ENCODE assay signal across 12 cellular contexts in the genomic region with DNA sequence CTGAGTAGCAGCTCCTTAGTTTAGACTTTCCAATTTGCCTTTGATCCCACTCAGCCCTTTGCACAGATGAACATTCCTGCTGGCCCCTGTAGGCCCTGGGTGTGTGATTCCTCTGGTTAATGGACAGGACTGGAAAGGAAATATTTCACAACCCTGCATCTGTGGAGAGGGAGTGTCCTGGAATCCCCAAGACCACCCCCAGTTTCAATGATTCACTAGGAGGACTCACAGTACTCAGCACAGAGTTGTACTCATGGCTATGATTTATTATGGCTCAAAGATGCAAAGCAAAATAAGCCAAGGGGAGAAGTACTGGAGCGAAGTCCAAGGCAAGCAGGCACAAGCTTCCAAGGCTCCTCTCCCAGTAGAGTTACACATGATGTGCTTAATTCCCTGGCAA. TPM values are rescaled to one million over a fixed set of nuclear protein-coding genes. Genes with fewer than 3 reads are reported as not detected.
A peak's percentile ranks its signal among the peaks of the same experiment; 100 is the strongest.
DNase-seq lines count a peak whose midpoint lies in the region; ATAC-seq, FAIRE-seq and TF ChIP-seq lines count a peak whose summit lies in the region.
"Had no signal": no experiment of that assay in that cellular context is flagged by ENCODE, and none has a peak within 500 bp of the region (broad histone marks: within the 10 kb centered on the region; RNA-seq: fewer than 3 reads in every experiment).

No MANE protein-coding gene starts in this region.

- no peak for TF ChIP-seq CTCF in BJ (IDR thresholded peaks at IDR 0.05; ENCODE audit: insufficient read depth, low read depth, low read length)
- no peak for TF ChIP-seq CTCF in fibroblast of villous mesenchyme (IDR thresholded peaks at IDR 0.05; ENCODE audit: insufficient read depth, low read depth, low read length)
- no peak for TF ChIP-seq CTCF in pancreas (IDR thresholded peaks at IDR 0.05)

- no peaks in the 10 kb centered on the region for H3K36me3 ChIP-seq in BJ (ENCODE audit: control insufficient read depth, insufficient read depth, low read length)
- H3K36me3 ChIP-seq in pancreas: no peaks in the 10 kb centered on the region
- H3K36me3 ChIP-seq in HAP-1 (replicated peaks): no peaks in the 10 kb centered on the region

- CTCF ChIA-PET in BJ (lab: Yijun Ruan, JAX): interaction anchor here (0.7 to 1.6 kb wide), 4 partner anchors 29 to 78 kb away, joined by 3 to 4 read pairs (median 3); no protein-coding TSS in a partner anchor

- H3K4me3 ChIP-seq in BJ (ENCODE audit: low read depth, low read length): no peak overlapping the region
- H3K4me3 ChIP-seq in fibroblast of villous mesenchyme (ENCODE audit: low read depth, low read length): no peak overlapping the region
- H3K4me3 ChIP-seq in pancreas: no peak overlapping the region
- no peak overlapping the region for H3K4me3 ChIP-seq in HAP-1

- POLR2A ChIA-PET in BJ (lab: Charles Lee): interaction anchor here (1.1 kb wide), 1 partner anchor 46 kb away, joined by 3 read pairs; no protein-coding TSS in a partner anchor

- no peak for FAIRE-seq in pancreas (lab: Jason Lieb, UNC)

- WGBS in pancreas, 2 donors: 37 to 50% methylated on average over 1 of the region's 1 CpG

- peak; percentile 70 for ATAC-seq in SK-N-SH treated with all-trans-retinoic acid at 6 μM for 48 hours
- ATAC-seq in pancreas: peak; percentile 64 to 78 (median 76)
- ATAC-seq in HG03159 (IDR thresholded peaks at IDR 0.05; ENCODE audit: unreplicated experiment): no peak

- intact Hi-C loops in pancreas (cut with DNase I): loop anchor here in 1 of 3 donors (10.0 kb wide), 1 partner anchor 77 kb away; no protein-coding TSS in a partner anchor

- H3K4me1 ChIP-seq in pancreas: peaks cover 5 to 13% (median 6%) of the 10 kb centered on the region in 3 donors
- peaks cover 6% of the 10 kb centered on the region for H3K4me1 ChIP-seq in HAP-1

- H3K9me3 ChIP-seq in pancreas (no peaks in the 10 kb centered on the region), HAP-1 (no peaks in the 10 kb centered on the region)

- DNase-seq in BJ (ENCODE audit: low read depth) (peak; percentile 76), fibroblast of villous mesenchyme (ENCODE audit: low read depth) (peak; percentile 97), pancreas (no peak), cerebellum (ENCODE audit: low spot score) (no peak), HAP-1 (ENCODE audit: low spot score in 2 of 2) (no peak), D341Med (ENCODE audit: low spot score) (no peak)
- DNase-seq: activated naive CD8-positive, alpha-beta T cell treated with anti-CD3 and anti-CD28 coated beads, Interleukin-2, amount 10 ng/mL, durations not matched to agents 7 days and 5 days; NCI-H1930; stimulated activated CD4-positive, alpha-beta T cell treated with anti-CD3 and anti-CD28 coated beads, Interleukin-1b, Interleukin-23, amount 100 ng/mL, for 48 hours; T-helper 9 cell had no signal

- in situ Hi-C loops in HAP-1 (cut with MboI; ENCODE audit: low sequenced_read_pairs): no loop called here

- peak overlapping the region in 1 of 4 donors; percentile 39 for H3K27ac ChIP-seq in pancreas

- H3K27me3 ChIP-seq in BJ (ENCODE audit: control insufficient read depth, insufficient read depth, low read length) (no peaks in the 10 kb centered on the region), pancreas (no peaks in the 10 kb centered on the region), HAP-1 (ENCODE audit: low read depth) (no peaks in the 10 kb centered on the region)

TF ChIP-seq in SK-N-SH treated with all-trans-retinoic acid at 6 μM for 48 hours, 23 proteins besides CTCF, POLR2A, EP300 and RAD21 (continues in another document):
- TF ChIP-seq, protein P1, sequence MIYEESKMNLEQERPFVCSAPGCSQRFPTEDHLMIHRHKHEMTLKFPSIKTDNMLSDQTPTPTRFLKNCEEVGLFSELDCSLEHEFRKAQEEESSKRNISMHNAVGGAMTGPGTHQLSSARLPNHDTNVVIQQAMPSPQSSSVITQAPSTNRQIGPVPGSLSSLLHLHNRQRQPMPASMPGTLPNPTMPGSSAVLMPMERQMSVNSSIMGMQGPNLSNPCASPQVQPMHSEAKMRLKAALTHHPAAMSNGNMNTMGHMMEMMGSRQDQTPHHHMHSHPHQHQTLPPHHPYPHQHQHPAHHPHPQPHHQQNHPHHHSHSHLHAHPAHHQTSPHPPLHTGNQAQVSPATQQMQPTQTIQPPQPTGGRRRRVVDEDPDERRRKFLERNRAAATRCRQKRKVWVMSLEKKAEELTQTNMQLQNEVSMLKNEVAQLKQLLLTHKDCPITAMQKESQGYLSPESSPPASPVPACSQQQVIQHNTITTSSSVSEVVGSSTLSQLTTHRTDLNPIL (CRISPR knock-in tag; IDR thresholded peaks at IDR 0.05; ENCODE audit: low read depth): no peak
- TF ChIP-seq GLIS3 (CRISPR knock-in tag; IDR thresholded peaks at IDR 0.05): no peak
- TF ChIP-seq ZNF8 (CRISPR knock-in tag; IDR thresholded peaks at IDR 0.05): no peak
- TF ChIP-seq PATZ1 (CRISPR knock-in tag; IDR thresholded peaks at IDR 0.05; ENCODE audit: borderline replicate concordance): no peak
- TF ChIP-seq ZFP30 (CRISPR knock-in tag; IDR thresholded peaks at IDR 0.05): no peak
- TF ChIP-seq ISL1 (CRISPR knock-in tag; IDR thresholded peaks at IDR 0.05): no peak
- no peak for TF ChIP-seq ARNTL (CRISPR knock-in tag; IDR thresholded peaks at IDR 0.05; ENCODE audit: borderline replicate concordance, low read depth)
- TF ChIP-seq CSDC2 (CRISPR knock-in tag; IDR thresholded peaks at IDR 0.05): no peak
- no peak for TF ChIP-seq PPARA (CRISPR knock-in tag; IDR thresholded peaks at IDR 0.05; ENCODE audit: borderline replicate concordance)
- no peak for TF ChIP-seq POU6F1 (CRISPR knock-in tag; IDR thresholded peaks at IDR 0.05; ENCODE audit: borderline replicate concordance, low read depth)
- no peak for TF ChIP-seq TOX (CRISPR knock-in tag; IDR thresholded peaks at IDR 0.05; ENCODE audit: borderline replicate concordance)
- no peak for TF ChIP-seq ZC3H10 (CRISPR knock-in tag; IDR thresholded peaks at IDR 0.05)
- no peak for TF ChIP-seq BACH2 (CRISPR knock-in tag; IDR thresholded peaks at IDR 0.05; ENCODE audit: borderline replicate concordance)
- TF ChIP-seq ZNF565 (CRISPR knock-in tag; conservative IDR thresholded peaks at IDR 0.05; ENCODE audit: low read depth): no peak
- TF ChIP-seq OSR1 (CRISPR knock-in tag; IDR thresholded peaks at IDR 0.05): no peak
- TF ChIP-seq TSHZ2 (CRISPR knock-in tag; IDR thresholded peaks at IDR 0.05): no peak
- TF ChIP-seq TCF4 (CRISPR knock-in tag; IDR thresholded peaks at IDR 0.05; ENCODE audit: borderline replicate concordance): no peak
- TF ChIP-seq ESRRG (CRISPR knock-in tag; IDR thresholded peaks at IDR 0.05): no peak

RNA-seq across cellular contexts. Expression of gene TJP2, which starts 42.4 kb away (rescaled TPM):
- polyA plus RNA-seq in BJ (2011; rRNA removed): 5.5 and 5.6 TPM in 2 replicates
- 5.9 and 6.0 TPM in 2 replicates for polyA minus RNA-seq in BJ (2011; rRNA and poly(A)+ RNA removed)
- total RNA-seq in fibroblast of villous mesenchyme: 15.1 and 18.1 TPM in 2 replicates
- total RNA-seq in pancreas: 10 to 100 TPM; 29.1 to 70.3 (median 33.4) TPM
- polyA plus RNA-seq in pancreas: 10 to 100 TPM; 24.1 to 29.8 TPM
- 23.0 TPM for total RNA-seq in cerebellum

Comparison
In these comparisons a context has a peak if more than half of its experiments do, and no peak if none do; other contexts are left out.
1. DNase-seq: peak in BJ (single experiment) and fibroblast of villous mesenchyme (single experiment); none in pancreas (0 of 6), cerebellum (single experiment), HAP-1 (0 of 2) and D341Med (single experiment).